ENCODE assay signal across 1 cellular context in genomic region chr15:40437754-40438687, GRCh38.
A peak's percentile ranks its signal among the peaks of the same experiment; 100 is the strongest.
TF ChIP-seq lines count a peak whose summit lies in the region.

No MANE protein-coding gene starts in this region.

TF ChIP-seq in HEK293, 187 proteins besides CTCF, POLR2A, EP300 and RAD21:
- TF ChIP-seq ZIC2 (tag by site-specific recombination; IDR thresholded peaks at IDR 0.05), result 0 out of 2 replicates have a peak, but pooled peaks have one; percentile 8
- no peak for TF ChIP-seq ZFP69B (tag by site-specific recombination; IDR thresholded peaks at IDR 0.05)
- TF ChIP-seq ZNF645 (tag by site-specific recombination; IDR thresholded peaks at IDR 0.05), result no peak
- TF ChIP-seq ZNF707 (tag by site-specific recombination; IDR thresholded peaks at IDR 0.05), result no peak
- peak; percentile 70 for TF ChIP-seq EGR2 (tag by site-specific recombination; IDR thresholded peaks at IDR 0.05; ENCODE audit: low read depth)
- TF ChIP-seq ZNF214 (tag by site-specific recombination; IDR thresholded peaks at IDR 0.05; ENCODE audit: borderline replicate concordance), result no peak
- peak; percentile 46; the same call in 1 of the 2 replicates for TF ChIP-seq GLIS1 (tag by site-specific recombination; IDR thresholded peaks at IDR 0.05)
- peak; percentile 62 for TF ChIP-seq ZFHX2 (tag by site-specific recombination; conservative IDR thresholded peaks at IDR 0.05)
- TF ChIP-seq ZBTB7A (tag by site-specific recombination; IDR thresholded peaks at IDR 0.05; ENCODE audit: low read depth), result no peak
